In the genomic region with DNA sequence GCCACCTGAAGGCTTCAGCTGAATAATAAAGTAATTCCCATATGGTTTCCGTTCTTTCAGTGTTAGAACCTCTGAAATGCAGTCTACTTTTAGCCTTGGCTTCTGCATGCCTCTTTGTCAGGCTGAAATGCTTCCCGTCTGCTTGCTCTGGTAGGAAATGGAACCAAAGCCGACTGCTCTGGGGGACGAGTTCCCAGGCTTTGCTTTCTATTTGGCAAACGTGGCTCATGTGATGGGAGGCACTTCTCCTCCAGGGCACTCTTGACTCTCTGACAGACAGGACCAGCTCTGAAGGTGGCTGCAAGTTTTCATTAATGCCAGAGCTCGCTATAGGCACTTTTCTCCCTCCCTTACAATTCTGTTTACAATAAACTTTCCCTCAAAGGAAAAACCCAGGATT, we compare ENCODE assay signal across 11 cellular contexts.
DNase-seq lines count a peak whose midpoint lies in the region; ATAC-seq and TF ChIP-seq lines count a peak whose summit lies in the region.
"Had no signal": no experiment of that assay in that cellular context is flagged by ENCODE, and none has a peak within 500 bp of the region (broad histone marks: within the 10 kb centered on the region; RNA-seq: fewer than 3 reads in every experiment).

No MANE protein-coding gene starts in this region.

- H3K9me3 ChIP-seq in right lobe of liver (no peaks in the 10 kb centered on the region), MM.1S (replicated peaks; ENCODE audit: insufficient read depth, low read length) (no peaks in the 10 kb centered on the region)

- TF ChIP-seq CTCF in right lobe of liver (IDR thresholded peaks at IDR 0.05) (no peak), MM.1S (IDR thresholded peaks at IDR 0.05; ENCODE audit: low read length) (no peak)

- H3K36me3 ChIP-seq in right lobe of liver (no peaks in the 10 kb centered on the region), MM.1S (replicated peaks; ENCODE audit: insufficient read depth, low read length) (no peaks in the 10 kb centered on the region)

- no peak overlapping the region for H3K4me2 ChIP-seq in MM.1S (ENCODE audit: low read depth, low read length)

- no peak overlapping the region for H2AFZ ChIP-seq in MM.1S (ENCODE audit: low read length)

- no peaks in the 10 kb centered on the region for H4K20me1 ChIP-seq in MM.1S (ENCODE audit: insufficient read depth, low read length)

- H3K4me1 ChIP-seq in right lobe of liver (no peaks in the 10 kb centered on the region), MM.1S (ENCODE audit: low read length) (no peaks in the 10 kb centered on the region)

- no peak overlapping the region for H3K9ac ChIP-seq in MM.1S (ENCODE audit: low read length)

- no peak for TF ChIP-seq POLR2A in right lobe of liver (IDR thresholded peaks at IDR 0.05)

- intact Hi-C loops in right lobe of liver (cut with DNase I) = no loop called here

- ATAC-seq in right lobe of liver (peak; percentile 45 to 78 (median 58)), GM18868 (IDR thresholded peaks at IDR 0.05; ENCODE audit: unreplicated experiment) (no peak), esophagus mucosa (no peak), HG03457 (IDR thresholded peaks at IDR 0.05; ENCODE audit: unreplicated experiment) (no peak)
- ATAC-seq: activated CD8-positive, alpha-beta T cell treated with anti-CD3 and anti-CD28 coated beads, Interleukin-2, amount 10 ng/mL, durations not matched to agents 7 days and 5 days; stimulated activated effector memory CD8-positive, alpha-beta T cell treated with anti-CD3 and anti-CD28 coated beads, Interleukin-12 subunit alpha, Interleukin-12 subunit beta, amount 100 ng/mL, for 72 hours had no signal

- DNase-seq in HT1080 (ENCODE audit: low read depth) = peak; percentile 50
- peak; percentile 60 to 88 for DNase-seq in dermis microvascular lymphatic vessel endothelial cell (ENCODE audit: low read depth in 2 of 2)
- peak in 1 of 3 donors; percentile 20 for DNase-seq in right lobe of liver
- DNase-seq in substantia nigra (lab: John Stamatoyannopoulos, UW) = peak in 29 of 49 donors; percentile 0 to 49 (median 13)
- DNase-seq in MM.1S = no peak
- DNase-seq: activated CD8-positive, alpha-beta T cell treated with anti-CD3 and anti-CD28 coated beads, Interleukin-2, amount 10 ng/mL, durations not matched to agents 7 days and 5 days; KBM-7 had no signal

- H3K9me2 ChIP-seq in MM.1S (replicated peaks; ENCODE audit: insufficient read depth, low read length) = no peaks in the 10 kb centered on the region

- H3K4me3 ChIP-seq in right lobe of liver = no peak overlapping the region
- H3K4me3 ChIP-seq in MM.1S (ENCODE audit: low read length) = no peak overlapping the region

- H3K27ac ChIP-seq in right lobe of liver (peak overlapping the region in 1 of 3 donors; percentile 4), substantia nigra (ENCODE audit: low read depth, low read length, poor library complexity, severe bottlenecking) (no peak overlapping the region), MM.1S (ENCODE audit: low read length) (no peak overlapping the region)

- WGBS in right lobe of liver (ENCODE audit: insufficient coverage, low coverage, low lambda C conversion rate, missing lambda C conversion rate) = 14% methylated on average over 5 of the region's 6 CpGs

- H3K27me3 ChIP-seq in right lobe of liver (no peaks in the 10 kb centered on the region), MM.1S (replicated peaks; ENCODE audit: insufficient read depth, low read length) (no peaks in the 10 kb centered on the region)

- no peaks in the 10 kb centered on the region for H3F3A ChIP-seq in MM.1S (ENCODE audit: insufficient read depth, low read length)

- H3K79me2 ChIP-seq in MM.1S (ENCODE audit: low read length) = no peaks in the 10 kb centered on the region

Comparison
In these comparisons a context has a peak if more than half of its experiments do, and no peak if none do; other contexts are left out.
1. ATAC-seq: peak in right lobe of liver (4 of 4); none in GM18868 (single experiment), esophagus mucosa (single experiment) and HG03457 (single experiment).